ENCODE assay signal across 32 cellular contexts in genomic region chr3:175511219-175511780, GRCh38.
"Had no signal": no experiment of that assay in that cellular context is flagged by ENCODE, and none has a peak within 500 bp of the region (broad histone marks: within the 10 kb centered on the region; RNA-seq: fewer than 3 reads in every experiment).

No MANE protein-coding gene starts in this region.

- H3K9me3 ChIP-seq: adrenal gland, gastrocnemius medialis, heart left ventricle had no signal

- H3K27ac ChIP-seq: adrenal gland, coronary artery, foreskin keratinocyte, gastrocnemius medialis, heart left ventricle, WERI-Rb-1 had no signal

- H3K27me3 ChIP-seq: adrenal gland, dorsolateral prefrontal cortex, foreskin keratinocyte, gastrocnemius medialis, heart left ventricle had no signal

- H3K36me3 ChIP-seq: adrenal gland, gastrocnemius medialis, heart left ventricle, WERI-Rb-1 had no signal

- H3K4me3 ChIP-seq: adrenal gland, coronary artery, dorsolateral prefrontal cortex, gastrocnemius medialis, heart left ventricle had no signal

- H3K4me1 ChIP-seq: adrenal gland, foreskin keratinocyte, gastrocnemius medialis, heart left ventricle had no signal

- DNase-seq: activated B cell treated with CpG ODN at 0.5 μM for 24 hours; activated CD4-positive, alpha-beta T cell treated with anti-CD3 and anti-CD28 coated beads for 48 hours; activated CD4-positive, alpha-beta T cell treated with anti-CD3 and anti-CD28 coated beads, Interleukin-2, amount 50 U/mL, for 1 hour; activated CD4-positive, alpha-beta T cell treated with anti-CD3 and anti-CD28 coated beads, Interleukin-2, amount 50 U/mL, for 48 hours; activated CD8-positive, alpha-beta memory T cell treated with anti-CD3 and anti-CD28 coated beads for 24 hours; activated CD8-positive, alpha-beta T cell treated with anti-CD3 and anti-CD28 coated beads for 36 hours; activated effector memory CD4-positive, alpha-beta T cell treated with Interleukin-2 at 50 U/mL for 16 hours; activated gamma-delta T cell treated with Interleukin-2 at 50 U/mL for 16 hours; activated naive CD4-positive, alpha-beta T cell treated with anti-CD3 and anti-CD28 coated beads for 36 hours; activated naive CD8-positive, alpha-beta T cell treated with anti-CD3 and anti-CD28 coated beads for 36 hours; activated naive CD8-positive, alpha-beta T cell treated with anti-CD3 and anti-CD28 coated beads, Interleukin-2, amount 50 U/mL, for 24 hours; activated T-cell treated with anti-CD3 and anti-CD28 coated beads, Interleukin-2, amount 50 U/mL, for 4 hours; adrenal gland; amygdala; aorta; caudate nucleus; cerebellar nuclear complex; dorsolateral prefrontal cortex; effector memory CD4-positive, alpha-beta T cell; endodermal cell; foreskin keratinocyte; gastrocnemius medialis; glutamatergic neuron; heart left ventricle; T-helper 1 cell; T-helper 17 cell; T1000; WERI-Rb-1 had no signal

- ATAC-seq: activated CD4-positive, CD25-positive, alpha-beta regulatory T cell treated with anti-CD3 and anti-CD28 coated beads, Interleukin-2, amount 50 U/mL, for 24 hours; activated CD8-positive, alpha-beta T cell treated with anti-CD3 and anti-CD28 coated beads for 36 hours; activated naive CD8-positive, alpha-beta T cell treated with anti-CD3 and anti-CD28 coated beads, Interleukin-2, amount 50 U/mL, for 24 hours; activated T-cell treated with anti-CD3 and anti-CD28 coated beads, Interleukin-2, amount 50 U/mL, for 4 hours; activated T-helper 17 cell treated with anti-CD3 and anti-CD28 coated beads, Interleukin-2, amount 50 U/mL, for 72 hours; esophagus mucosa; foreskin keratinocyte; gastrocnemius medialis; heart left ventricle; T-helper 17 cell had no signal
